Comparison of ENCODE assay signal across 1 cellular context in genomic region chr5:150429410-150429873, GRCh38.
A peak's percentile ranks its signal among the peaks of the same experiment; 100 is the strongest.
TF ChIP-seq lines count a peak whose summit lies in the region.

No MANE protein-coding gene starts in this region.

TF ChIP-seq in GM12878, 131 proteins besides CTCF, POLR2A, EP300 and RAD21 (continued from another document and continues in another):
- TF ChIP-seq ZNF687 (IDR thresholded peaks at IDR 0.05) = peak; percentile 58; the same call in 1 of the 2 replicates
- peak; percentile 62 for TF ChIP-seq DPF2 (IDR thresholded peaks at IDR 0.05)
- no peak for TF ChIP-seq E2F4 (IDR thresholded peaks at IDR 0.05; ENCODE audit: low read depth, low read length)
- no peak for TF ChIP-seq MYC (IDR thresholded peaks at IDR 0.05; ENCODE audit: insufficient read depth, insufficient read length, insufficient replicate concordance, low read length, severe bottlenecking)
- TF ChIP-seq BHLHE40 (IDR thresholded peaks at IDR 0.05; ENCODE audit: borderline replicate concordance in 1 of 2, low read depth in 2 of 2, low read length in 1 of 2) = peak in 1 of 2 experiments; percentile 23; a peak in 1 of 4 replicates
- TF ChIP-seq IRF4 (IDR thresholded peaks at IDR 0.05; ENCODE audit: low read depth, low read length) = no peak
- 0 out of 2 replicates have a peak, but pooled peaks have one; percentile 31 for TF ChIP-seq NBN (IDR thresholded peaks at IDR 0.05)
- no peak for TF ChIP-seq RELA (IDR thresholded peaks at IDR 0.05; ENCODE audit: borderline replicate concordance, partially characterized antibody)
- TF ChIP-seq E4F1 (IDR thresholded peaks at IDR 0.05; ENCODE audit: borderline replicate concordance, partially characterized antibody) = no peak
- TF ChIP-seq NR2F1 (conservative IDR thresholded peaks at IDR 0.05) = peak; percentile 86
- no peak for TF ChIP-seq HSF1 (IDR thresholded peaks at IDR 0.05; ENCODE audit: low read depth, low read length)
- TF ChIP-seq SMAD1 (IDR thresholded peaks at IDR 0.05; ENCODE audit: low read depth, partially characterized antibody) = no peak
- TF ChIP-seq BCLAF1 (IDR thresholded peaks at IDR 0.05) = no peak
- TF ChIP-seq HDGF (IDR thresholded peaks at IDR 0.05) = peak; percentile 69; the same call in 1 of the 2 replicates
- TF ChIP-seq NFXL1 (IDR thresholded peaks at IDR 0.05; ENCODE audit: borderline replicate concordance) = no peak
- TF ChIP-seq SMC3 (IDR thresholded peaks at IDR 0.05; ENCODE audit: borderline replicate concordance, low read length) = no peak
- TF ChIP-seq E2F8 (IDR thresholded peaks at IDR 0.05; ENCODE audit: low read depth, partially characterized antibody) = no peak
- peak; percentile 33; the same call in 1 of the 2 replicates for TF ChIP-seq PKNOX1 (IDR thresholded peaks at IDR 0.05)
- TF ChIP-seq ZNF24 (IDR thresholded peaks at IDR 0.05) = no peak
- no peak for TF ChIP-seq RFX5 (IDR thresholded peaks at IDR 0.05; ENCODE audit: low read depth, low read length)
- TF ChIP-seq IKZF1 (conservative IDR thresholded peaks at IDR 0.05) = peak; percentile 56; the same call in 1 of the 2 replicates
- TF ChIP-seq USF1 (IDR thresholded peaks at IDR 0.05; ENCODE audit: borderline replicate concordance, extremely low read length, insufficient read depth, low read depth, low read length) = no peak
- TF ChIP-seq TAF1 (IDR thresholded peaks at IDR 0.05; ENCODE audit: borderline replicate concordance, low read depth, low read length) = no peak
- TF ChIP-seq ZNF384 (IDR thresholded peaks at IDR 0.05; ENCODE audit: borderline replicate concordance, low read depth, low read length) = no peak
- no peak for TF ChIP-seq BACH1 (IDR thresholded peaks at IDR 0.05; ENCODE audit: borderline replicate concordance)
- TF ChIP-seq BCL11A (IDR thresholded peaks at IDR 0.05; ENCODE audit: low read depth, low read length) = 0 out of 2 replicates have a peak, but pooled peaks have one; percentile 13
- TF ChIP-seq CUX1 (IDR thresholded peaks at IDR 0.05; ENCODE audit: insufficient replicate concordance, low read depth, low read length) = no peak
- no peak for TF ChIP-seq YBX1 (IDR thresholded peaks at IDR 0.05)
